In the genomic region with DNA sequence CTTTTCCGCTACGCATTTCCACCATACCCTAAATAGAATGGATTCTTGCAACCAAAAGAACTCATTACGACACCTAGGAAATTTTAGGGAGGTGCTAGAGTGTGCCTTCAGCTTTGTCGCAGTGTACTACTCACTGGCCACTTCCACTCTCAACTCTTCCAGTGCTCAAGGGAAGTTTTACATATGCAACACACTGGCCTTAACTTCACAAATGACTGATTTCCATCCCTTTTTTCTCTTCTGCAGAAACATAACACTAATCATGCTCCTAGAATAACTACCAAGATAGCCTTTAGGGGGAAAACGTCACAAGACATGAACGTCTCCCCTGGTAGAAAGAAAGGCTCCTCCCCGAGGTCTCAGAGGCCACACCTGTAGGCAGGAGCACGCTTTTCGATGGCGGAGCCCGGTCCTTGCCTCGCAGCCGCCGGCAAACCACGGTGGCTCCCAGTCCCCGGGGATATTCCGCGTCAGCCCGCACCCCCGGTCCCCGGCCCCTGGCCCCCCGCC, we compare ENCODE assay signal across 8 cellular contexts. TPM values are rescaled to one million over a fixed set of nuclear protein-coding genes. Genes with fewer than 3 reads are reported as not detected.
DNase-seq lines count a peak whose midpoint lies in the region; ATAC-seq and TF ChIP-seq lines count a peak whose summit lies in the region.

No MANE protein-coding gene starts in this region.

- intact Hi-C loops in lower leg skin (cut with DNase I; ENCODE audit: low total_unique reads), result no loop called here

- TF ChIP-seq POLR2A in lower leg skin (IDR thresholded peaks at IDR 0.05), result no peak

- ATAC-seq in GM18511 (IDR thresholded peaks at IDR 0.05; ENCODE audit: unreplicated experiment), result peak; percentile 74
- peak; percentile 62 for ATAC-seq in HG03025 (IDR thresholded peaks at IDR 0.05; ENCODE audit: low FRiP score, unreplicated experiment)

- WGBS in lower leg skin, 2 donors, result 2 to 5% methylated on average over 12 to 22 of the region's 22 CpGs

- no peak for TF ChIP-seq CTCF in lower leg skin (IDR thresholded peaks at IDR 0.05)

- peak; percentile 45 for DNase-seq in 8988T
- DNase-seq in NCI-H2171 treated with DMSO at 0.1 percent for 48 hours (lab: John Stamatoyannopoulos, UW), result peak; percentile 83
- DNase-seq in activated CD4-positive, CD25-positive, alpha-beta regulatory T cell (lab: John Stamatoyannopoulos, UW), result peak; percentile 40 to 60 (median 52)
- peak; percentile 79 for DNase-seq in cerebellum (ENCODE audit: low spot score)
- peak; percentile 23 to 89 for DNase-seq in lower leg skin (ENCODE audit: low spot score in 2 of 2)
- peak; percentile 47 to 51 (median 47) for DNase-seq in stimulated activated CD4-positive, alpha-beta T cell treated with anti-CD3 and anti-CD28 coated beads, TNF-alpha, amount 100 ng/mL, for 1 hour (ENCODE audit: low read depth in 3 of 3, low spot score in 1 of 3)

- peak overlapping the region; percentile 83 for H3K4me3 ChIP-seq in lower leg skin (ENCODE audit: low read depth, poor library complexity, severe bottlenecking)

RNA-seq across cellular contexts. Expression of a gene that starts 0.6 kb away (rescaled TPM):
- total RNA-seq in cerebellum (16.2 TPM), lower leg skin (10 to 100 TPM; 14.4 to 20.8 (median 20.4) TPM)

RNA-seq across cellular contexts. Expression of a gene that starts 1.1 kb away (rescaled TPM):
- total RNA-seq in cerebellum (29.2 TPM), lower leg skin (10 to 100 TPM in 2 of 4 donors, 1 to 10 TPM in 2; 7.0 to 14.7 (median 11.1) TPM)

Comparison
In these comparisons a context has a peak if more than half of its experiments do, and no peak if none do; other contexts are left out.
1. Peak in every context shown above with its lines: DNase-seq, ATAC-seq and H3K4me3 ChIP-seq.